In the genomic region with DNA sequence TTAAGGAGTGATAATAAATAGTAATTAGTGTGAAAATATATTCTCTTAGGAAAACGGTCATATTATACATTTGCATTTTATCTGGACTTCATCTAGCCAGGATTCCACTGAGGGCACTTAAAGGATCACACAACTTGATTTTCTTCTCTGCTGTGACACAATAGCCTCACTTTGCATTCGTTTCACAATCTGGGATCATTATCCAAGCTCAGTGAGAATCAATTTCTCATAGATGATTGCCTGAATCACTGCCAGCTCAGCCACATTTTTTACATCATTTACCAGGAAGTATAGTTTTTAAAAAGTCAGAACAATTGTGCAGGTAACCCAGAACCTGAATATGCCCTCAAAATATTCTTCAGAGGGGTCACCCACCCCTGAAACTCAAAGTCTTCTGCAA, we compare ENCODE assay signal across 18 cellular contexts.
"Had no signal": no experiment of that assay in that cellular context is flagged by ENCODE, and none has a peak within 500 bp of the region (broad histone marks: within the 10 kb centered on the region; RNA-seq: fewer than 3 reads in every experiment).

No MANE protein-coding gene starts in this region.

- H3K4me1 ChIP-seq: esophagus muscularis mucosa, left ventricle myocardium inferior, testis had no signal

- H3K36me3 Mint-ChIP-seq: activated naive CD4-positive, alpha-beta T cell treated with anti-CD3 and anti-CD28 coated beads, Interleukin-2, amount 50 U/mL, for 72 hours had no signal

- H3K27ac ChIP-seq: esophagus muscularis mucosa, left ventricle myocardium inferior, pancreas, testis had no signal

- H3K27ac Mint-ChIP-seq: activated B cell treated with CpG ODN at 0.5 μM for 24 hours; activated CD4-positive, alpha-beta T cell treated with anti-CD3 and anti-CD28 coated beads, Interleukin-2, amount 10 ng/mL, durations not matched to agents 7 days and 5 days; activated naive CD4-positive, alpha-beta T cell treated with anti-CD3 and anti-CD28 coated beads, Interleukin-2, amount 50 U/mL, for 72 hours; nephron; stimulated activated naive CD8-positive, alpha-beta T cell treated with anti-CD3 and anti-CD28 coated beads, Interleukin-15, amount 100 ng/mL, for 72 hours; T-helper 1 cell treated with Interleukin-12 subunit alpha and Interleukin-12 subunit beta and Interleukin-4 antibody, amounts not matched to agents 30 μg/mL and 1 μg/mL, for 36 hours had no signal

- H3K36me3 ChIP-seq: esophagus muscularis mucosa, left ventricle myocardium inferior, pancreas had no signal

- H3K27me3 ChIP-seq: esophagus muscularis mucosa, pancreas, testis had no signal

- DNase-seq: activated B cell treated with CpG ODN at 0.5 μM for 24 hours; activated CD4-positive, alpha-beta T cell treated with anti-CD3 and anti-CD28 coated beads, Interleukin-2, amount 10 ng/mL, durations not matched to agents 7 days and 5 days; activated CD8-positive, alpha-beta memory T cell treated with anti-CD3 and anti-CD28 coated beads for 24 hours; activated effector memory CD4-positive, alpha-beta T cell treated with anti-CD3 and anti-CD28 coated beads, Interleukin-2, amount 50 U/mL, for 16 hours; amygdala; foreskin fibroblast; head of caudate nucleus; islet precursor cell; left ventricle myocardium inferior; mesenchymal stem cell; pancreas; stimulated activated CD4-positive, alpha-beta T cell treated with anti-CD3 and anti-CD28 coated beads, Interleukin-4, amount 100 ng/mL, for 1 hour; stimulated activated naive CD8-positive, alpha-beta T cell treated with anti-CD3 and anti-CD28 coated beads, Interleukin-15, amount 100 ng/mL, for 72 hours; testis had no signal

- H3K4me1 Mint-ChIP-seq: activated B cell treated with CpG ODN at 0.5 μM for 24 hours; activated CD4-positive, alpha-beta T cell treated with anti-CD3 and anti-CD28 coated beads, Interleukin-2, amount 10 ng/mL, durations not matched to agents 7 days and 5 days; nephron; stimulated activated naive CD8-positive, alpha-beta T cell treated with anti-CD3 and anti-CD28 coated beads, Interleukin-15, amount 100 ng/mL, for 72 hours had no signal

- H3K27me3 Mint-ChIP-seq: activated B cell treated with CpG ODN at 0.5 μM for 24 hours; activated CD4-positive, alpha-beta T cell treated with anti-CD3 and anti-CD28 coated beads, Interleukin-2, amount 10 ng/mL, durations not matched to agents 7 days and 5 days; stimulated activated naive CD8-positive, alpha-beta T cell treated with anti-CD3 and anti-CD28 coated beads, Interleukin-15, amount 100 ng/mL, for 72 hours had no signal

- ATAC-seq: activated naive CD4-positive, alpha-beta T cell treated with anti-CD3 and anti-CD28 coated beads, Interleukin-2, amount 50 U/mL, for 72 hours; stimulated activated naive CD8-positive, alpha-beta T cell treated with anti-CD3 and anti-CD28 coated beads, Interleukin-15, amount 100 ng/mL, for 72 hours had no signal

- H3K9me3 ChIP-seq: esophagus muscularis mucosa, left ventricle myocardium inferior, pancreas, testis had no signal

- H3K4me3 Mint-ChIP-seq: activated B cell treated with CpG ODN at 0.5 μM for 24 hours; activated CD4-positive, alpha-beta T cell treated with anti-CD3 and anti-CD28 coated beads, Interleukin-2, amount 10 ng/mL, durations not matched to agents 7 days and 5 days; nephron; stimulated activated naive CD8-positive, alpha-beta T cell treated with anti-CD3 and anti-CD28 coated beads, Interleukin-15, amount 100 ng/mL, for 72 hours; T-helper 1 cell treated with Interleukin-12 subunit alpha and Interleukin-12 subunit beta and Interleukin-4 antibody, amounts not matched to agents 30 μg/mL and 1 μg/mL, for 36 hours had no signal

- FAIRE-seq: pancreas had no signal

- H3K4me3 ChIP-seq: esophagus muscularis mucosa, left ventricle myocardium inferior, pancreas, testis had no signal

- H3K9me3 Mint-ChIP-seq: activated B cell treated with CpG ODN at 0.5 μM for 24 hours; activated CD4-positive, alpha-beta T cell treated with anti-CD3 and anti-CD28 coated beads, Interleukin-2, amount 10 ng/mL, durations not matched to agents 7 days and 5 days; nephron; T-helper 1 cell treated with Interleukin-12 subunit alpha and Interleukin-12 subunit beta and Interleukin-4 antibody, amounts not matched to agents 30 μg/mL and 1 μg/mL, for 36 hours had no signal
